In the genomic region with DNA sequence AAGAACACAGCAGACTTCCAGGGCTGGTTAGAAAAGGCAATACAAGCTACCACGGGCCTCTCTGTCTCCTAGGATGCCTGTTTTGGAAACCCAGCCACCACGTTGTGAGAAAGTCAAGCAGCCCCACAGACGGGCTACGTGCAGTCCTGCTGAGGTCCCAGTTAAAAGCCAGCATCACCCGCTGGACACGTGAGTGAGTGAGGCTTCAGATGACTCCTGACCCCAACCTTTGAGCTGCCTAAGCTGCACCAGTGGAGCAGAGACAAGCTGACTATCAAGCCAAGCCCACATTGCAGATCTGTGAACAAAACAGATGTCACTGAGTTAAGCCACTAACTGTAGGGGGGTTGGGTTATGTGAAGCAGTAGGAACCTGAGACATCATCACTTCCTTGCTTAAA, we compare ENCODE assay signal across 31 cellular contexts.
"Had no signal": no experiment of that assay in that cellular context is flagged by ENCODE, and none has a peak within 500 bp of the region (broad histone marks: within the 10 kb centered on the region; RNA-seq: fewer than 3 reads in every experiment).

No MANE protein-coding gene starts in this region.

- DNase-seq: activated CD4-positive, alpha-beta memory T cell treated with anti-CD3 and anti-CD28 coated beads, Interleukin-2, amount 10 ng/mL, durations not matched to agents 7 days and 5 days; activated CD4-positive, alpha-beta T cell treated with anti-CD3 and anti-CD28 coated beads for 1 hour; activated CD4-positive, alpha-beta T cell treated with anti-CD3 and anti-CD28 coated beads, Interleukin-2, amount 10 ng/mL, durations not matched to agents 7 days and 5 days; activated CD8-positive, alpha-beta memory T cell treated with anti-CD3 and anti-CD28 coated beads, Interleukin-2, amount 50 U/mL, for 48 hours; activated gamma-delta T cell treated with Interleukin-2 at 50 U/mL for 16 hours; activated naive CD4-positive, alpha-beta T cell treated with anti-CD3 and anti-CD28 coated beads, Interleukin-2, amount 50 U/mL, for 16 hours; activated T-cell treated with anti-CD3 and anti-CD28 coated beads, Interleukin-2, amount 50 U/mL, for 24 hours; amygdala; caudate nucleus; cortex of kidney; effector memory CD8-positive, alpha-beta T cell; foreskin keratinocyte; heart right ventricle; kidney glomerular epithelial cell; left ventricle myocardium inferior; mucosa of descending colon; nucleus accumbens; pancreas; retina; stimulated activated CD4-positive, alpha-beta T cell treated with anti-CD3 and anti-CD28 coated beads, Interleukin-1b, Interleukin-23, amount 100 ng/mL, for 48 hours; stimulated activated CD4-positive, alpha-beta T cell treated with anti-CD3 and anti-CD28 coated beads, Interleukin-4, amount 100 ng/mL, for 4 hours; stimulated activated CD8-positive, alpha-beta memory T cell treated with anti-CD3 and anti-CD28 coated beads, Interleukin-4, amount 100 ng/mL, for 48 hours; stimulated activated naive B cell treated with anti-CD40 and anti-IgM and Interleukin-4, amounts not matched to agents 10 μg/mL and 1 μg/mL and 100 μg/mL, for 72 hours; T-helper 17 cell; T1000; tibial artery had no signal

- H3K36me3 ChIP-seq: heart right ventricle, left ventricle myocardium inferior, pancreas, prostate gland, suprapubic skin, tibial artery had no signal

- H3K9me3 Mint-ChIP-seq: activated CD4-positive, alpha-beta memory T cell treated with anti-CD3 and anti-CD28 coated beads, Interleukin-2, amount 10 ng/mL, durations not matched to agents 7 days and 5 days; activated T-helper 17 cell treated with anti-CD3 and anti-CD28 coated beads, Interleukin-2, amount 50 U/mL, for 72 hours had no signal

- H3K27ac Mint-ChIP-seq: activated CD4-positive, alpha-beta memory T cell treated with anti-CD3 and anti-CD28 coated beads, Interleukin-2, amount 10 ng/mL, durations not matched to agents 7 days and 5 days; activated CD4-positive, alpha-beta T cell treated with anti-CD3 and anti-CD28 coated beads, Interleukin-2, amount 10 ng/mL, durations not matched to agents 7 days and 5 days; activated T-cell treated with anti-CD3 and anti-CD28 coated beads, Interleukin-2, amount 50 U/mL, for 24 hours; activated T-helper 17 cell treated with anti-CD3 and anti-CD28 coated beads, Interleukin-2, amount 50 U/mL, for 72 hours; effector memory CD8-positive, alpha-beta T cell; nephron; stimulated activated naive B cell treated with anti-CD40 and anti-IgM and Interleukin-4, amounts not matched to agents 10 μg/mL and 1 μg/mL and 100 μg/mL, for 72 hours; T-helper 17 cell had no signal

- H3K27me3 ChIP-seq: foreskin keratinocyte, heart right ventricle, pancreas, suprapubic skin, tibial artery had no signal

- H3K9me3 ChIP-seq: heart right ventricle, left ventricle myocardium inferior, mucosa of descending colon, pancreas, prostate gland, suprapubic skin, tibial artery had no signal

- H3K4me3 Mint-ChIP-seq: activated CD4-positive, alpha-beta memory T cell treated with anti-CD3 and anti-CD28 coated beads, Interleukin-2, amount 10 ng/mL, durations not matched to agents 7 days and 5 days; activated CD4-positive, alpha-beta T cell treated with anti-CD3 and anti-CD28 coated beads, Interleukin-2, amount 10 ng/mL, durations not matched to agents 7 days and 5 days; activated T-cell treated with anti-CD3 and anti-CD28 coated beads, Interleukin-2, amount 50 U/mL, for 24 hours; activated T-helper 17 cell treated with anti-CD3 and anti-CD28 coated beads, Interleukin-2, amount 50 U/mL, for 72 hours; effector memory CD8-positive, alpha-beta T cell; nephron; stimulated activated naive B cell treated with anti-CD40 and anti-IgM and Interleukin-4, amounts not matched to agents 10 μg/mL and 1 μg/mL and 100 μg/mL, for 72 hours; T-helper 17 cell had no signal

- H3K27me3 Mint-ChIP-seq: activated CD4-positive, alpha-beta memory T cell treated with anti-CD3 and anti-CD28 coated beads, Interleukin-2, amount 10 ng/mL, durations not matched to agents 7 days and 5 days; stimulated activated naive B cell treated with anti-CD40 and anti-IgM and Interleukin-4, amounts not matched to agents 10 μg/mL and 1 μg/mL and 100 μg/mL, for 72 hours had no signal

- H3K4me1 ChIP-seq: foreskin keratinocyte, heart right ventricle, left ventricle myocardium inferior, pancreas, prostate gland, suprapubic skin, tibial artery had no signal

- H3K4me1 Mint-ChIP-seq: activated CD4-positive, alpha-beta memory T cell treated with anti-CD3 and anti-CD28 coated beads, Interleukin-2, amount 10 ng/mL, durations not matched to agents 7 days and 5 days; activated CD4-positive, alpha-beta T cell treated with anti-CD3 and anti-CD28 coated beads, Interleukin-2, amount 10 ng/mL, durations not matched to agents 7 days and 5 days; activated T-helper 17 cell treated with anti-CD3 and anti-CD28 coated beads, Interleukin-2, amount 50 U/mL, for 72 hours; stimulated activated naive B cell treated with anti-CD40 and anti-IgM and Interleukin-4, amounts not matched to agents 10 μg/mL and 1 μg/mL and 100 μg/mL, for 72 hours; T-helper 17 cell had no signal

- H3K4me3 ChIP-seq: heart right ventricle, left ventricle myocardium inferior, mucosa of descending colon, pancreas, prostate gland, smooth muscle cell, suprapubic skin, tibial artery had no signal

- H3K36me3 Mint-ChIP-seq: stimulated activated naive B cell treated with anti-CD40 and anti-IgM and Interleukin-4, amounts not matched to agents 10 μg/mL and 1 μg/mL and 100 μg/mL, for 72 hours had no signal

- ATAC-seq: activated T-helper 17 cell treated with anti-CD3 and anti-CD28 coated beads, Interleukin-2, amount 50 U/mL, for 72 hours; effector memory CD8-positive, alpha-beta T cell; foreskin keratinocyte; heart right ventricle; mucosa of descending colon; pancreas; stimulated activated naive B cell treated with anti-CD40 and anti-IgM and Interleukin-4, amounts not matched to agents 10 μg/mL and 1 μg/mL and 100 μg/mL, for 72 hours; T-helper 17 cell had no signal

- H3K27ac ChIP-seq: foreskin keratinocyte, heart right ventricle, left ventricle myocardium inferior, pancreas, prostate gland, suprapubic skin, tibial artery had no signal
